Comparison of ENCODE assay signal across 8 cellular contexts in the genomic region with DNA sequence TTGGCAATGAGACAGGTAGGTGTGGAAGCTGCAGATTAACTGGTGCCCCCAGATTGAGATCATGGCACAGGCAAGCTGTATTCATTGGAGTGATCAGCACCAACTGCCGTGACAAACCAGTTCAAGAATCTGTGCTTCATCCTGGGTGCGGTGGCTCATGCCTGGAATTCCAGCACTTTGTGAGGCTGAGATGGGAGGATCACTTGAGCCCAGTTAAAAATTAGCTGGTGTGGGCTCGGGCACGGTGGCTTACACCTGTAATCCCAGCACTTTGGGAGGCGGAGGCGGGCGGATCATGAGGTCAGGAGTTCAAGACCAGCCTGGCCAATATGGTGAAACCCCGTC. TPM values are rescaled to one million over a fixed set of nuclear protein-coding genes. Genes with fewer than 3 reads are reported as not detected.
DNase-seq lines count a peak whose midpoint lies in the region; ATAC-seq, FAIRE-seq and TF ChIP-seq lines count a peak whose summit lies in the region.
"Not testable (repeated sequence)": the region's sequence is repeated elsewhere in the genome, so short reads cannot be mapped to it uniquely, and the experiment has no call there.

No MANE protein-coding gene starts in this region.

- 65 to 84% (median 71%) methylated on average over 8 of the region's 8 CpGs for WGBS in small intestine, 3 donors

- peaks cover 50% of the 10 kb centered on the region for H3K4me1 Mint-ChIP-seq in activated naive CD4-positive, alpha-beta T cell treated with anti-CD3 and anti-CD28 coated beads, Interleukin-2, amount 50 U/mL, for 24 hours
- peaks cover 29 to 48% of the 10 kb centered on the region in 2 donors for H3K4me1 Mint-ChIP-seq in effector memory CD8-positive, alpha-beta T cell (ENCODE audit: low read depth in 2 of 2)

- H3K4me2 ChIP-seq in HCT116 (ENCODE audit: low read length) = peak overlapping the region; percentile 79

- H3K27ac ChIP-seq in ACC112 (ENCODE audit: low read depth, low read length) (peak overlapping the region; percentile 100), HCT116 (ENCODE audit: low read depth, low read length) (peak overlapping the region; percentile 98), RWPE2 (ENCODE audit: poor library complexity, severe bottlenecking) (peak overlapping the region; percentile 100), left ventricle myocardium inferior (replicated peaks) (peak overlapping the region; percentile 79), small intestine (ENCODE audit: low read depth in 1 of 2, low read length in 1 of 2) (peak overlapping the region; percentile 86)

- DNase-seq in HCT116 (ENCODE audit: low read depth, low spot score) (peak; percentile 73), RWPE2 (ENCODE audit: low spot score) (peak; percentile 81), small intestine (peak; percentile 53)
- DNase-seq in effector memory CD8-positive, alpha-beta T cell; left ventricle myocardium inferior; mucosa of descending colon: not testable (repeated sequence)

- not testable (repeated sequence) for TF ChIP-seq POLR2A in HCT116 (IDR thresholded peaks at IDR 0.05; ENCODE audit: borderline replicate concordance, extremely low read depth, insufficient read depth, insufficient read length)

- H3K27me3 ChIP-seq in ACC112 (ENCODE audit: insufficient read depth, low read length); HCT116 (ENCODE audit: insufficient read depth, low read length); RWPE2 (ENCODE audit: insufficient read depth, poor library complexity, severe bottlenecking); left ventricle myocardium inferior (ENCODE audit: low read depth); small intestine (ENCODE audit: control insufficient read depth in 2 of 2, insufficient read depth in 2 of 2, low read length in 2 of 2): not testable (repeated sequence)

- H3K4me3 ChIP-seq in ACC112 (ENCODE audit: low read depth, low read length) (peak overlapping the region; percentile 61), HCT116 (replicated peaks in 1 of 2; ENCODE audit: low read depth in 1 of 2, low read length in 2 of 2) (peak overlapping the region; percentile 12 to 41)
- H3K4me3 ChIP-seq in RWPE2 (ENCODE audit: severe bottlenecking); left ventricle myocardium inferior; mucosa of descending colon; small intestine (ENCODE audit: low read depth in 1 of 2, low read length in 2 of 2): not testable (repeated sequence)

- POLR2A ChIA-PET in HCT116 (lab: Charles Lee) = interaction anchor here (1.5 to 3.4 kb wide), 2 partner anchors 34 to 186 kb away, joined by 3 to 8 read pairs; partner anchors contain the start of genes CFLAR and ORC2

- not testable (repeated sequence) for H3K9me3 Mint-ChIP-seq in activated naive CD4-positive, alpha-beta T cell treated with anti-CD3 and anti-CD28 coated beads, Interleukin-2, amount 50 U/mL, for 24 hours; effector memory CD8-positive, alpha-beta T cell

- H3K36me3 ChIP-seq in ACC112 (ENCODE audit: insufficient read depth, low read length) (peaks cover 12% of the 10 kb centered on the region), RWPE2 (ENCODE audit: low read depth) (peaks cover 53% of the 10 kb centered on the region), left ventricle myocardium inferior (peaks cover 84% of the 10 kb centered on the region), small intestine (ENCODE audit: control insufficient read depth in 2 of 2, insufficient read depth in 2 of 2, low read length in 2 of 2) (peaks cover 0 to 19% of the 10 kb centered on the region in 2 donors)
- H3K36me3 ChIP-seq in HCT116 (ENCODE audit: control insufficient read depth in 1 of 2, insufficient read depth in 2 of 2, low read length in 2 of 2); mucosa of descending colon (ENCODE audit: low read depth): not testable (repeated sequence)

- H3K79me2 ChIP-seq in ACC112 (ENCODE audit: control insufficient read depth, insufficient read depth, low read length, unreplicated experiment) = peaks cover 18% of the 10 kb centered on the region
- not testable (repeated sequence) for H3K79me2 ChIP-seq in HCT116 (ENCODE audit: insufficient read depth, low read length)

- H3K4me3 Mint-ChIP-seq in activated naive CD4-positive, alpha-beta T cell treated with anti-CD3 and anti-CD28 coated beads, Interleukin-2, amount 50 U/mL, for 24 hours = not testable (repeated sequence)
- peak overlapping the region; percentile 31 for H3K4me3 Mint-ChIP-seq in effector memory CD8-positive, alpha-beta T cell

- H3K4me1 ChIP-seq in ACC112 (ENCODE audit: control insufficient read depth, insufficient read depth, low read length, unreplicated experiment) (peaks cover 50% of the 10 kb centered on the region), HCT116 (ENCODE audit: control insufficient read depth in 1 of 2, insufficient read depth in 2 of 2, low read length in 2 of 2) (peaks cover 40 to 80% of the 10 kb centered on the region in 2 experiments), RWPE2 (ENCODE audit: insufficient read depth, poor library complexity, severe bottlenecking) (peaks cover 50% of the 10 kb centered on the region), left ventricle myocardium inferior (peaks cover 80% of the 10 kb centered on the region), mucosa of descending colon (ENCODE audit: low read depth) (peaks cover 34% of the 10 kb centered on the region), small intestine (ENCODE audit: control insufficient read depth in 2 of 2, insufficient read depth in 1 of 2, low read depth in 1 of 2, low read length in 1 of 2) (peaks cover 11 to 16% of the 10 kb centered on the region in 2 donors)

- H4K20me1 ChIP-seq in HCT116 (ENCODE audit: insufficient read depth) = not testable (repeated sequence)

- not testable (repeated sequence) for H2AFZ ChIP-seq in ACC112 (ENCODE audit: low read length, unreplicated experiment); HCT116 (ENCODE audit: low read depth, low read length, poor library complexity, severe bottlenecking)

- intact Hi-C loops in HCT116 (cut with micrococcal nuclease) = loop anchor here (2.0 to 10.0 kb wide), 2 partner anchors 31 to 205 kb away; no protein-coding TSS in a partner anchor
- intact Hi-C loops in left ventricle myocardium inferior (cut with micrococcal nuclease); mucosa of descending colon (cut with DNase I, micrococcal nuclease): not testable (repeated sequence)

- not testable (repeated sequence) for H3K27me3 Mint-ChIP-seq in activated naive CD4-positive, alpha-beta T cell treated with anti-CD3 and anti-CD28 coated beads, Interleukin-2, amount 50 U/mL, for 24 hours; effector memory CD8-positive, alpha-beta T cell

- ATAC-seq in HCT116 (peak; percentile 70), RWPE2 (ENCODE audit: low read depth) (peak; percentile 58), mucosa of descending colon (peak; percentile 50)
- ATAC-seq in effector memory CD8-positive, alpha-beta T cell (replicated peaks) = not testable (repeated sequence)

- not testable (repeated sequence) for TF ChIP-seq CTCF in HCT116 (IDR thresholded peaks at IDR 0.05 in 2 of 3, conservative IDR thresholded peaks at IDR 0.05 in 1 of 3; ENCODE audit: borderline replicate concordance in 1 of 3, insufficient read depth in 1 of 3, low read depth in 2 of 3, low read length in 2 of 3); RWPE2 (IDR thresholded peaks at IDR 0.05; ENCODE audit: poor library complexity, severe bottlenecking); left ventricle myocardium inferior (IDR thresholded peaks at IDR 0.05; ENCODE audit: borderline replicate concordance); mucosa of descending colon (IDR thresholded peaks at IDR 0.05)

- CTCF ChIA-PET in HCT116 (lab: Charles Lee) = interaction anchor here (1.6 to 1.7 kb wide), 2 partner anchors 8 to 32 kb away, joined by 5 to 6 read pairs; no protein-coding TSS in a partner anchor

- BruUV-seq in HCT116 (replicated peaks; lab: Mats Ljungman, UMichigan) = not testable (repeated sequence)

- H3K9ac ChIP-seq in HCT116 (ENCODE audit: low read length) = peak overlapping the region; percentile 58

- FAIRE-seq in small intestine (lab: Jason Lieb, UNC) = not testable (repeated sequence)

- H3K27ac Mint-ChIP-seq in activated naive CD4-positive, alpha-beta T cell treated with anti-CD3 and anti-CD28 coated beads, Interleukin-2, amount 50 U/mL, for 24 hours = peak overlapping the region; percentile 65
- H3K27ac Mint-ChIP-seq in effector memory CD8-positive, alpha-beta T cell = peak overlapping the region; percentile 84 to 98

- RAD21 ChIA-PET in HCT116 (lab: Charles Lee; ENCODE audit: low non-redundant PET in 1 of 2, low total read pairs in 2 of 2, uncharacterized antibody in 2 of 2, unreplicated experiment in 2 of 2) = not testable (repeated sequence)

- H3K36me3 Mint-ChIP-seq in activated naive CD4-positive, alpha-beta T cell treated with anti-CD3 and anti-CD28 coated beads, Interleukin-2, amount 50 U/mL, for 24 hours = peaks cover 26% of the 10 kb centered on the region
- peaks cover 86% of the 10 kb centered on the region for H3K36me3 Mint-ChIP-seq in effector memory CD8-positive, alpha-beta T cell (ENCODE audit: insufficient read depth)

- not testable (repeated sequence) for H3K9me3 ChIP-seq in HCT116 (ENCODE audit: control insufficient read depth in 1 of 2, insufficient read depth in 1 of 2, low read depth in 1 of 2, low read length in 2 of 2); RWPE2 (ENCODE audit: severe bottlenecking); left ventricle myocardium inferior (replicated peaks); mucosa of descending colon; small intestine (ENCODE audit: control insufficient read depth, low read depth)

- not testable (repeated sequence) for TF ChIP-seq RAD21 in HCT116 (IDR thresholded peaks at IDR 0.05; ENCODE audit: low read depth)

- not testable (repeated sequence) for H3K9me2 ChIP-seq in HCT116 (ENCODE audit: insufficient read depth)

TF ChIP-seq in HCT116, 20 proteins besides CTCF, POLR2A, EP300 and RAD21 (continues in another document):
- TF ChIP-seq JUND (IDR thresholded peaks at IDR 0.05) = peak; percentile 45; the same call in 1 of the 2 replicates

RNA-seq across cellular contexts. Expression of gene CASP10, which starts 33.1 kb away (rescaled TPM):
- 2.6 TPM for total RNA-seq in HCT116 (2021; ENCODE audit: unreplicated experiment)
- polyA plus RNA-seq in HCT116 (2012) = 1.8 and 2.3 TPM in 2 replicates
- total RNA-seq in left ventricle myocardium inferior = 5.4 TPM
- total RNA-seq in mucosa of descending colon = 10 to 100 TPM; 38.6 to 66.1 (median 58.5) TPM
- 10 to 100 TPM; 11.6 to 21.7 (median 17.9) TPM for polyA plus RNA-seq in small intestine

RNA-seq across cellular contexts. Expression of gene CFLAR, which starts 33.8 kb away (rescaled TPM):
- total RNA-seq in HCT116 (2021; ENCODE audit: unreplicated experiment) (35.6 TPM), left ventricle myocardium inferior (238 TPM), mucosa of descending colon (100 to 1,000 TPM; 161 to 171 (median 166) TPM)
- polyA plus RNA-seq in HCT116 (2012) = 19.8 and 21.2 TPM in 2 replicates
- polyA plus RNA-seq in small intestine = 10 to 100 TPM; 26.4 to 50.0 (median 44.2) TPM
